Comparison of ENCODE assay signal across 12 cellular contexts in the genomic region with DNA sequence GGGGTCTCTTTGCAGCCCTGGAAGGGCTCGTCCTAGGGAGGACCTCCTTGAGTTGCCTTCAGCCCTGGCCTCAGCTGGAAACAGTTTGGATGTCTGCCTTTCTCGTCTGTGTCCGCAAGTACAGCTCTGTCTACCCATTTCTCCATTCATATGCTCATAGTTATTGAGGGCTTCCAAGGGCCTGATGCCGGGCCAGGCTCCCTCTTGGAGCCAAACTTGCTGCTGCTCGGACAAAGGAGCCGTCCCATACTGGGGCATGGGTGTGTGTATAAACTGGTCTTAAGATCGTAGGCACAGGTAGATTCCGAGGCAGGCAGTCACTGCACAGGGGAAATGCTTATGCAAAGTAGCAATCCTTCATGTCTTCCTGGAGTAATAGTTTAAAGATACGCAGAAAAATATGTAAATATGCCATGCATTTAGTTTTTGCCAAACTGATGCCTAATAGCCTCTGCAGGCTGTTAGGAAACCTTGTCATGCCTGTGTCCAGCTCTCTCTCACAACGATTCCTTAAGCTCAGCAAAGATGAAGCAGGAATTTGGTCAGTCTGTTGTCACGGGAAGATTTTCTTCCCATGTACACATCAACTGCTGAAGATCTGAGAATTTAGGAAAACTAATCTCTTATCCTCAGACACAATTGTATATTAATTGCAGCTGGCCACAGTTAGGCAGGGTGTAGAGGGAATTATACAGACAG.
DNase-seq lines count a peak whose midpoint lies in the region; ATAC-seq lines count a peak whose summit lies in the region.
"Had no signal": no experiment of that assay in that cellular context is flagged by ENCODE, and none has a peak within 500 bp of the region (broad histone marks: within the 10 kb centered on the region; RNA-seq: fewer than 3 reads in every experiment).

No MANE protein-coding gene starts in this region.

- H3K36me3 ChIP-seq in adipocyte (ENCODE audit: control insufficient read depth, insufficient read depth, low read length, severe bottlenecking) (no peaks in the 10 kb centered on the region), skeletal muscle tissue (ENCODE audit: control insufficient read depth in 3 of 3, insufficient read depth in 3 of 3, low read length in 3 of 3) (peaks cover 8 to 15% (median 10%) of the 10 kb centered on the region in 3 donors)

- H3K27me3 Mint-ChIP-seq in activated T-helper 1 cell treated with anti-CD3 and anti-CD28 coated beads, Interleukin-12 subunit alpha, Interleukin-12 subunit beta, Interleukin-2, Interleukin-4 antibody, amounts not matched to agents 30 ng/mL and 10 ng/mL and 1 ng/mL, durations not matched to agents 14 hours and 24 hours and 36 hours (ENCODE audit: insufficient read depth), result peaks cover 7% of the 10 kb centered on the region
- H3K27me3 Mint-ChIP-seq in T-cell, result peaks cover 7 to 17% of the 10 kb centered on the region in 2 donors

- CTCF ChIA-PET in T-cell (lab: Charles Lee), result no interaction called here

- peak overlapping the region; percentile 64 for H3K27ac ChIP-seq in skeletal muscle tissue (ENCODE audit: low read depth, low read length)

- H3K9me3 ChIP-seq in adipocyte (ENCODE audit: control insufficient read depth, low read length) (no peaks in the 10 kb centered on the region), skeletal muscle tissue (ENCODE audit: control insufficient read depth in 3 of 3, low read length in 3 of 3) (no peaks in the 10 kb centered on the region)

- no peak overlapping the region for H3K27ac Mint-ChIP-seq in activated T-helper 1 cell treated with anti-CD3 and anti-CD28 coated beads, Interleukin-12 subunit alpha, Interleukin-12 subunit beta, Interleukin-2, Interleukin-4 antibody, amounts not matched to agents 30 ng/mL and 10 ng/mL and 1 ng/mL, durations not matched to agents 14 hours and 24 hours and 36 hours
- no peak overlapping the region for H3K27ac Mint-ChIP-seq in T-cell
- H3K27ac Mint-ChIP-seq: activated naive CD4-positive, alpha-beta T cell treated with anti-CD3 and anti-CD28 coated beads, Interleukin-2, amount 50 U/mL, for 24 hours; natural killer cell had no signal

- no peaks in the 10 kb centered on the region for H3K9me3 Mint-ChIP-seq in activated T-helper 1 cell treated with anti-CD3 and anti-CD28 coated beads, Interleukin-12 subunit alpha, Interleukin-12 subunit beta, Interleukin-2, Interleukin-4 antibody, amounts not matched to agents 30 ng/mL and 10 ng/mL and 1 ng/mL, durations not matched to agents 14 hours and 24 hours and 36 hours
- no peaks in the 10 kb centered on the region for H3K9me3 Mint-ChIP-seq in T-cell
- H3K9me3 Mint-ChIP-seq: activated naive CD4-positive, alpha-beta T cell treated with anti-CD3 and anti-CD28 coated beads, Interleukin-2, amount 50 U/mL, for 24 hours; natural killer cell had no signal

- no peak overlapping the region for H3K4me3 Mint-ChIP-seq in activated T-helper 1 cell treated with anti-CD3 and anti-CD28 coated beads, Interleukin-12 subunit alpha, Interleukin-12 subunit beta, Interleukin-2, Interleukin-4 antibody, amounts not matched to agents 30 ng/mL and 10 ng/mL and 1 ng/mL, durations not matched to agents 14 hours and 24 hours and 36 hours
- no peak overlapping the region for H3K4me3 Mint-ChIP-seq in T-cell
- H3K4me3 Mint-ChIP-seq: activated naive CD4-positive, alpha-beta T cell treated with anti-CD3 and anti-CD28 coated beads, Interleukin-2, amount 50 U/mL, for 24 hours; natural killer cell had no signal

- DNase-seq in EH (ENCODE audit: low read depth) (peak; percentile 70), adipocyte (ENCODE audit: low read depth) (no peak), hepatic stellate cell (ENCODE audit: low spot score) (peak; percentile 44), NCI-H524 (lab: John Stamatoyannopoulos, UW) (no peak), T-cell (no peak)
- DNase-seq in activated T-helper 1 cell treated with anti-CD3 and anti-CD28 coated beads, Interleukin-12 subunit alpha, Interleukin-12 subunit beta, Interleukin-2, Interleukin-4 antibody, amounts not matched to agents 30 ng/mL and 10 ng/mL and 1 ng/mL, durations not matched to agents 14 hours and 24 hours and 36 hours (ENCODE audit: low spot score), result no peak
- DNase-seq: natural killer cell, NCI-H524 treated with DMSO at 0.1 percent for 48 hours, T1000 had no signal

- H3K4me3 ChIP-seq in adipocyte (ENCODE audit: low read length) (no peak overlapping the region), skeletal muscle tissue (ENCODE audit: low read length in 3 of 3) (no peak overlapping the region)

- no peak for ATAC-seq in GM21528 (IDR thresholded peaks at IDR 0.05; ENCODE audit: low FRiP score, unreplicated experiment)
- ATAC-seq in T-cell (replicated peaks in 1 of 4), result no peak
- ATAC-seq: natural killer cell had no signal

- H3K27me3 ChIP-seq in adipocyte (replicated peaks; ENCODE audit: control insufficient read depth, insufficient read depth, low read length) (no peaks in the 10 kb centered on the region), skeletal muscle tissue (ENCODE audit: control insufficient read depth in 3 of 3, insufficient read depth in 3 of 3, low read length in 3 of 3) (no peaks in the 10 kb centered on the region)

- intact Hi-C loops in activated T-helper 1 cell treated with anti-CD3 and anti-CD28 coated beads, Interleukin-12 subunit alpha, Interleukin-12 subunit beta, Interleukin-2, Interleukin-4 antibody, amounts not matched to agents 30 ng/mL and 10 ng/mL and 1 ng/mL, durations not matched to agents 14 hours and 24 hours and 36 hours (cut with micrococcal nuclease), result no loop called here

- H3K4me1 ChIP-seq in adipocyte (ENCODE audit: control insufficient read depth, insufficient read depth, low read length) (peaks cover 45% of the 10 kb centered on the region), skeletal muscle tissue (ENCODE audit: control insufficient read depth in 3 of 3, insufficient read depth in 3 of 3, low read length in 3 of 3) (peaks cover 43 to 68% (median 62%) of the 10 kb centered on the region in 3 donors)

- H3K9ac ChIP-seq in adipocyte (ENCODE audit: low read length) (peak overlapping the region; percentile 8), skeletal muscle tissue (ENCODE audit: low read depth in 1 of 3, low read length in 3 of 3) (peak overlapping the region in 1 of 3 donors; percentile 17)

- H3K4me1 Mint-ChIP-seq in activated T-helper 1 cell treated with anti-CD3 and anti-CD28 coated beads, Interleukin-12 subunit alpha, Interleukin-12 subunit beta, Interleukin-2, Interleukin-4 antibody, amounts not matched to agents 30 ng/mL and 10 ng/mL and 1 ng/mL, durations not matched to agents 14 hours and 24 hours and 36 hours (ENCODE audit: low read depth), result no peaks in the 10 kb centered on the region
- H3K4me1 Mint-ChIP-seq in T-cell, result no peaks in the 10 kb centered on the region
- H3K4me1 Mint-ChIP-seq: activated naive CD4-positive, alpha-beta T cell treated with anti-CD3 and anti-CD28 coated beads, Interleukin-2, amount 50 U/mL, for 24 hours; natural killer cell had no signal

- H3K36me3 Mint-ChIP-seq in activated T-helper 1 cell treated with anti-CD3 and anti-CD28 coated beads, Interleukin-12 subunit alpha, Interleukin-12 subunit beta, Interleukin-2, Interleukin-4 antibody, amounts not matched to agents 30 ng/mL and 10 ng/mL and 1 ng/mL, durations not matched to agents 14 hours and 24 hours and 36 hours (ENCODE audit: low read depth), result no peaks in the 10 kb centered on the region
- H3K36me3 Mint-ChIP-seq in T-cell, result no peaks in the 10 kb centered on the region
- H3K36me3 Mint-ChIP-seq: activated naive CD4-positive, alpha-beta T cell treated with anti-CD3 and anti-CD28 coated beads, Interleukin-2, amount 50 U/mL, for 24 hours; natural killer cell had no signal

- POLR2A ChIA-PET in T-cell (lab: Charles Lee), result no interaction called here

Comparison
In these comparisons a context has a peak if more than half of its experiments do, and no peak if none do; other contexts are left out.
1. DNase-seq: peak in EH (single experiment) and hepatic stellate cell (single experiment); none in adipocyte (single experiment), NCI-H524 (0 of 2), activated T-helper 1 cell treated with anti-CD3 and anti-CD28 coated beads, Interleukin-12 subunit alpha, Interleukin-12 subunit beta, Interleukin-2, Interleukin-4 antibody, amounts not matched to agents 30 ng/mL and 10 ng/mL and 1 ng/mL, durations not matched to agents 14 hours and 24 hours and 36 hours (single experiment) and T-cell (0 of 34).